Comparison of ENCODE assay signal across 22 cellular contexts in genomic region chr2:180692322-180692721, GRCh38.
"Had no signal": no experiment of that assay in that cellular context is flagged by ENCODE, and none has a peak within 500 bp of the region (broad histone marks: within the 10 kb centered on the region; RNA-seq: fewer than 3 reads in every experiment).

No MANE protein-coding gene starts in this region.

- H2AFZ ChIP-seq: hepatocyte had no signal

- H3K36me3 Mint-ChIP-seq: activated CD4-positive, alpha-beta memory T cell treated with anti-CD3 and anti-CD28 coated beads for 36 hours; activated naive CD4-positive, alpha-beta T cell treated with anti-CD3 and anti-CD28 coated beads, Interleukin-2, amount 10 ng/mL, durations not matched to agents 7 days and 5 days; immature natural killer cell; natural killer cell had no signal

- H3K79me2 ChIP-seq: hepatocyte had no signal

- H3K27ac ChIP-seq: hepatocyte, neutrophil, ovary, psoas muscle, tibial nerve had no signal

- H3K36me3 ChIP-seq: neutrophil, ovary, tibial nerve had no signal

- H3K9me3 ChIP-seq: neutrophil, ovary, psoas muscle, tibial nerve had no signal

- H3K9me3 Mint-ChIP-seq: activated B cell treated with CpG ODN at 0.5 μM for 24 hours; activated CD4-positive, alpha-beta memory T cell treated with anti-CD3 and anti-CD28 coated beads for 36 hours; activated naive CD4-positive, alpha-beta T cell treated with anti-CD3 and anti-CD28 coated beads, Interleukin-2, amount 10 ng/mL, durations not matched to agents 7 days and 5 days; activated naive CD8-positive, alpha-beta T cell treated with anti-CD3 and anti-CD28 coated beads, Interleukin-2, amount 50 U/mL, for 24 hours; natural killer cell; stimulated activated naive CD8-positive, alpha-beta T cell treated with anti-CD3 and anti-CD28 coated beads, Interleukin-15, Interleukin-2, amounts not matched to agents 100 ng/mL and 50 ng/mL, for 24 hours; T-helper 1 cell treated with Interleukin-12 subunit alpha and Interleukin-12 subunit beta and Interleukin-4 antibody, amounts not matched to agents 30 μg/mL and 1 μg/mL, for 36 hours had no signal

- ATAC-seq: activated naive CD8-positive, alpha-beta T cell treated with anti-CD3 and anti-CD28 coated beads, Interleukin-2, amount 50 U/mL, for 24 hours; left ventricle myocardium superior; natural killer cell; psoas muscle; right cardiac atrium had no signal

- H3K27me3 Mint-ChIP-seq: activated B cell treated with CpG ODN at 0.5 μM for 24 hours; activated CD4-positive, alpha-beta memory T cell treated with anti-CD3 and anti-CD28 coated beads for 36 hours; activated naive CD4-positive, alpha-beta T cell treated with anti-CD3 and anti-CD28 coated beads, Interleukin-2, amount 10 ng/mL, durations not matched to agents 7 days and 5 days had no signal

- H3K4me3 ChIP-seq: hepatocyte, ovary, psoas muscle, tibial nerve had no signal

- H3K27ac Mint-ChIP-seq: activated B cell treated with CpG ODN at 0.5 μM for 24 hours; activated CD4-positive, alpha-beta memory T cell treated with anti-CD3 and anti-CD28 coated beads for 36 hours; activated naive CD4-positive, alpha-beta T cell treated with anti-CD3 and anti-CD28 coated beads, Interleukin-2, amount 10 ng/mL, durations not matched to agents 7 days and 5 days; activated naive CD8-positive, alpha-beta T cell treated with anti-CD3 and anti-CD28 coated beads, Interleukin-2, amount 50 U/mL, for 24 hours; immature natural killer cell; natural killer cell; stimulated activated naive CD8-positive, alpha-beta T cell treated with anti-CD3 and anti-CD28 coated beads, Interleukin-15, Interleukin-2, amounts not matched to agents 100 ng/mL and 50 ng/mL, for 24 hours; T-helper 1 cell treated with Interleukin-12 subunit alpha and Interleukin-12 subunit beta and Interleukin-4 antibody, amounts not matched to agents 30 μg/mL and 1 μg/mL, for 36 hours had no signal

- H3K4me1 Mint-ChIP-seq: activated B cell treated with CpG ODN at 0.5 μM for 24 hours; activated naive CD4-positive, alpha-beta T cell treated with anti-CD3 and anti-CD28 coated beads, Interleukin-2, amount 10 ng/mL, durations not matched to agents 7 days and 5 days; activated naive CD8-positive, alpha-beta T cell treated with anti-CD3 and anti-CD28 coated beads, Interleukin-2, amount 50 U/mL, for 24 hours; immature natural killer cell; natural killer cell had no signal

- FAIRE-seq: frontal cortex had no signal

- DNase-seq: activated B cell treated with CpG ODN at 0.5 μM for 24 hours; activated CD4-positive, alpha-beta memory T cell treated with anti-CD3 and anti-CD28 coated beads for 36 hours; activated CD4-positive, alpha-beta T cell treated with anti-CD3 and anti-CD28 coated beads for 4 hours; activated effector memory CD4-positive, alpha-beta T cell treated with anti-CD3 and anti-CD28 coated beads, Interleukin-2, amount 50 U/mL, for 16 hours; activated naive CD4-positive, alpha-beta T cell treated with anti-CD3 and anti-CD28 coated beads, Interleukin-2, amount 10 ng/mL, durations not matched to agents 7 days and 5 days; activated naive CD8-positive, alpha-beta T cell treated with anti-CD3 and anti-CD28 coated beads, Interleukin-2, amount 50 U/mL, for 24 hours; glutamatergic neuron; immature natural killer cell; left ventricle myocardium superior; midbrain; natural killer cell; ovary; psoas muscle; stimulated activated CD4-positive, alpha-beta T cell treated with anti-CD3 and anti-CD28 coated beads, Interleukin-4, amount 100 ng/mL, for 4 hours; T1000 had no signal

- H3K4me3 Mint-ChIP-seq: activated B cell treated with CpG ODN at 0.5 μM for 24 hours; activated CD4-positive, alpha-beta memory T cell treated with anti-CD3 and anti-CD28 coated beads for 36 hours; activated naive CD4-positive, alpha-beta T cell treated with anti-CD3 and anti-CD28 coated beads, Interleukin-2, amount 10 ng/mL, durations not matched to agents 7 days and 5 days; activated naive CD8-positive, alpha-beta T cell treated with anti-CD3 and anti-CD28 coated beads, Interleukin-2, amount 50 U/mL, for 24 hours; immature natural killer cell; natural killer cell; stimulated activated naive CD8-positive, alpha-beta T cell treated with anti-CD3 and anti-CD28 coated beads, Interleukin-15, Interleukin-2, amounts not matched to agents 100 ng/mL and 50 ng/mL, for 24 hours; T-helper 1 cell treated with Interleukin-12 subunit alpha and Interleukin-12 subunit beta and Interleukin-4 antibody, amounts not matched to agents 30 μg/mL and 1 μg/mL, for 36 hours had no signal

- H3K4me2 ChIP-seq: hepatocyte had no signal

- H3K27me3 ChIP-seq: hepatocyte, neutrophil, ovary, tibial nerve had no signal
